ENCODE assay signal across 8 cellular contexts in the genomic region with DNA sequence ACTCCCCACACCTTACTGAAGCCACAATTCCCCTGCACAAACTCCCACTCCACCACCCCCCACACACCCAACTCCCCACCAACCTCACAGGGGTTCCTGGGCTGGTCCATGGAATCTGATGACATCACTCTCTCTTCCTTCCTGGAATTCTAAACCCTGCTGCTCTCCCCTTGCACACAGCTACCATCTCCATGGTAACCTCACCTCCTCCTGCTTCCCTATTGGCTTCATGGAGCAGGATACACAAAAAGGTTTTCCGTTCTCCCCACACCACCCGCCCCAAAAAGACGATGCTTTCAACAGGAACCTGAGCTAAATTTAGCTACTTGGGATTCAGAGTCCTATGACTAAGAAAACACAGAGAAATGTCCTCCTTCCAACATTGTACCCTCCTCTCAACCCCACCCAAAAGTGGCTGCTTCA.
DNase-seq lines count a peak whose midpoint lies in the region; ATAC-seq and TF ChIP-seq lines count a peak whose summit lies in the region.

No MANE protein-coding gene starts in this region.

- DNase-seq in AG08396 (ENCODE audit: low spot score), result peak; percentile 71
- DNase-seq in NCI-H1694 treated with DMSO at 0.1 percent for 48 hours (lab: John Stamatoyannopoulos, UW), result peak; percentile 15
- peak; percentile 22 for DNase-seq in epithelial cell of esophagus (ENCODE audit: low read depth)
- peak in 1 of 2 experiments; percentile 39 for DNase-seq in mesothelial cell of epicardium (ENCODE audit: low spot score in 2 of 2, unreplicated experiment in 2 of 2)
- DNase-seq in NCI-H82 treated with DMSO at 0.1 percent for 48 hours (lab: John Stamatoyannopoulos, UW; ENCODE audit: unreplicated experiment), result no peak

- H3K27me3 Mint-ChIP-seq in mesothelial cell of epicardium (ENCODE audit: low read depth), result no peaks in the 10 kb centered on the region

- no peak for TF ChIP-seq CTCF in epithelial cell of esophagus (IDR thresholded peaks at IDR 0.05; ENCODE audit: insufficient read depth, low read depth, low read length, missing control alignments)
- no peak for TF ChIP-seq CTCF in mesothelial cell of epicardium (IDR thresholded peaks at IDR 0.05; ENCODE audit: unreplicated experiment)

- H3K4me1 Mint-ChIP-seq in mesothelial cell of epicardium, result peaks cover 48% of the 10 kb centered on the region

- no peak overlapping the region for H3K4me3 ChIP-seq in epithelial cell of esophagus (ENCODE audit: low read length)

- H3K4me3 Mint-ChIP-seq in mesothelial cell of epicardium, result peak overlapping the region; percentile 24

- peak overlapping the region; percentile 90 for H3K27ac Mint-ChIP-seq in mesothelial cell of epicardium

- ATAC-seq in HG03469 (IDR thresholded peaks at IDR 0.05; ENCODE audit: unreplicated experiment) (no peak), HG03457 (IDR thresholded peaks at IDR 0.05; ENCODE audit: unreplicated experiment) (no peak), GM21723 (IDR thresholded peaks at IDR 0.05; ENCODE audit: unreplicated experiment) (no peak)

- peaks cover 2% of the 10 kb centered on the region for H3K36me3 Mint-ChIP-seq in mesothelial cell of epicardium

- H3K9me3 Mint-ChIP-seq in mesothelial cell of epicardium, result peaks cover 2% of the 10 kb centered on the region
